Comparison of ENCODE assay signal across 8 cellular contexts in genomic region chr5:160419458-160420330, GRCh38. TPM values are rescaled to one million over a fixed set of nuclear protein-coding genes. Genes with fewer than 3 reads are reported as not detected.
DNase-seq lines count a peak whose midpoint lies in the region; ATAC-seq, FAIRE-seq and TF ChIP-seq lines count a peak whose summit lies in the region.

No MANE protein-coding gene starts in this region.

- dilution Hi-C loops in endothelial cell of umbilical vein (cut with MboI; ENCODE audit: extremely low pct_ligation_motif_present, low sequenced_read_pairs) = no loop called here

- peak overlapping the region; percentile 86 for H2AFZ ChIP-seq in PC-9
- H2AFZ ChIP-seq in endothelial cell of umbilical vein (ENCODE audit: low read depth, low read length) = peak overlapping the region; percentile 76

- CTCF ChIA-PET in PC-9 (lab: Charles Lee) = interaction anchor here (0.5 to 1.6 kb wide), 4 partner anchors 19 to 906 kb away, joined by 4 to 8 read pairs (median 6); no protein-coding TSS in a partner anchor
- CTCF ChIA-PET in endothelial cell of umbilical vein (lab: Charles Lee) = interaction anchor here (0.6 to 2.8 kb wide), 9 partner anchors 12 to 398 kb away, joined by 3 to 8 read pairs (median 6); partner anchors contain the start of gene FAM200C

- H3K4me1 Mint-ChIP-seq in stimulated activated naive CD8-positive, alpha-beta T cell treated with anti-CD3 and anti-CD28 coated beads, Interleukin-15, Interleukin-2, amounts not matched to agents 100 ng/mL and 50 ng/mL, for 24 hours (ENCODE audit: low read depth) = peaks cover 77% of the 10 kb centered on the region
- peaks cover 31% of the 10 kb centered on the region for H3K4me1 Mint-ChIP-seq in progenitor cell of endocrine pancreas (ENCODE audit: low read depth)

- H3K9me2 ChIP-seq in PC-9 (ENCODE audit: insufficient read depth) = no peaks in the 10 kb centered on the region

- H3K9me1 ChIP-seq in endothelial cell of umbilical vein (replicated peaks; ENCODE audit: control insufficient read depth, extremely low read depth, insufficient read depth, low read length) = no peaks in the 10 kb centered on the region

- no peak for TF ChIP-seq POLR2A in endothelial cell of umbilical vein (IDR thresholded peaks at IDR 0.05; ENCODE audit: low read depth, low read length)

- peaks cover 6% of the 10 kb centered on the region; the same call in 1 of the 2 replicates for H3F3A ChIP-seq in PC-9 (ENCODE audit: insufficient read depth, low read depth)

- BruUV-seq in PC-9 (replicated peaks; lab: Mats Ljungman, UMichigan) = no TSS peak
- BruUV-seq in endothelial cell of umbilical vein (replicated peaks; lab: Mats Ljungman, UMichigan) = TSS peak; percentile 14

- H3K4me2 ChIP-seq in PC-9 = peak overlapping the region; percentile 92
- peak overlapping the region; percentile 99 for H3K4me2 ChIP-seq in endothelial cell of umbilical vein (ENCODE audit: insufficient read depth, low read length)

- H3K9me3 Mint-ChIP-seq in stimulated activated naive CD8-positive, alpha-beta T cell treated with anti-CD3 and anti-CD28 coated beads, Interleukin-15, Interleukin-2, amounts not matched to agents 100 ng/mL and 50 ng/mL, for 24 hours = no peaks in the 10 kb centered on the region
- H3K9me3 Mint-ChIP-seq in progenitor cell of endocrine pancreas (ENCODE audit: low read depth) = no peaks in the 10 kb centered on the region

- H3K4me3 ChIP-seq in PC-9 = peak overlapping the region; percentile 66
- peak overlapping the region; percentile 70 to 100 (median 91) for H3K4me3 ChIP-seq in endothelial cell of umbilical vein (replicated peaks in 1 of 3; ENCODE audit: insufficient read depth in 1 of 3, low read depth in 1 of 3, low read length in 3 of 3)

- peaks cover 9% of the 10 kb centered on the region; the same call in 1 of the 2 replicates for H4K20me1 ChIP-seq in PC-9 (ENCODE audit: insufficient read depth)
- no peaks in the 10 kb centered on the region for H4K20me1 ChIP-seq in endothelial cell of umbilical vein (replicated peaks; ENCODE audit: control insufficient read depth, extremely low read depth, insufficient read depth, low read length)

- POLR2A ChIA-PET in PC-9 (lab: Charles Lee; ENCODE audit: unreplicated experiment) (interaction anchor here (0.5 to 0.8 kb wide), 4 partner anchors 10 to 1704 kb away, joined by 3 to 8 read pairs (median 6); no protein-coding TSS in a partner anchor), endothelial cell of umbilical vein (lab: Charles Lee) (interaction anchor here (0.6 to 1.9 kb wide), 7 partner anchors 17 to 348 kb away, joined by 3 to 10 read pairs (median 4); partner anchors contain the start of gene PWWP2A)

- H3K36me3 ChIP-seq in PC-9 (ENCODE audit: low read depth) (0 out of 2 replicates have a peak, but pooled peaks cover 5% of the 10 kb centered on the region), endothelial cell of umbilical vein (ENCODE audit: control insufficient read depth in 2 of 2, extremely low read depth in 1 of 2, insufficient read depth in 2 of 2, low read length in 2 of 2) (peaks cover 0 to 2% of the 10 kb centered on the region in 2 experiments)

- H3K79me2 ChIP-seq in PC-9 (ENCODE audit: low read depth) (peaks cover 64% of the 10 kb centered on the region), endothelial cell of umbilical vein (ENCODE audit: control insufficient read depth, insufficient read depth, low read length) (peaks cover 57% of the 10 kb centered on the region)

- peaks cover 25% of the 10 kb centered on the region for H3K36me3 Mint-ChIP-seq in stimulated activated naive CD8-positive, alpha-beta T cell treated with anti-CD3 and anti-CD28 coated beads, Interleukin-15, Interleukin-2, amounts not matched to agents 100 ng/mL and 50 ng/mL, for 24 hours (ENCODE audit: low read depth)
- peaks cover 4% of the 10 kb centered on the region for H3K36me3 Mint-ChIP-seq in progenitor cell of endocrine pancreas (ENCODE audit: insufficient read depth)

- intact Hi-C loops in PC-9 (cut with micrococcal nuclease; ENCODE audit: unreplicated experiment) (loop anchor here (2.0 kb wide), 1 partner anchor 19 kb away; the partner anchor contains the start of gene FAM200C), endothelial cell of umbilical vein (cut with micrococcal nuclease) (loop anchor here (1.0 to 2.0 kb wide), 3 partner anchors 19 to 301 kb away; partner anchors contain the start of genes FAM200C and PWWP2A)

- no peaks in the 10 kb centered on the region for H3K9me3 ChIP-seq in PC-9 (ENCODE audit: insufficient read depth, low read depth)
- no peaks in the 10 kb centered on the region for H3K9me3 ChIP-seq in endothelial cell of umbilical vein (replicated peaks; ENCODE audit: control insufficient read depth, insufficient read depth, low read length)

- H3K4me3 Mint-ChIP-seq in stimulated activated naive CD8-positive, alpha-beta T cell treated with anti-CD3 and anti-CD28 coated beads, Interleukin-15, Interleukin-2, amounts not matched to agents 100 ng/mL and 50 ng/mL, for 24 hours = peak overlapping the region; percentile 98
- H3K4me3 Mint-ChIP-seq in progenitor cell of endocrine pancreas (ENCODE audit: low read depth) = peak overlapping the region; percentile 99

- peak overlapping the region; percentile 84 for H3K9ac ChIP-seq in endothelial cell of umbilical vein (replicated peaks; ENCODE audit: extremely low read depth, insufficient read depth, low read length)

- TF ChIP-seq CTCF in PC-9 (conservative IDR thresholded peaks at IDR 0.05) (no peak), endothelial cell of umbilical vein (IDR thresholded peaks at IDR 0.05; ENCODE audit: extremely low read depth in 1 of 2, insufficient read depth in 1 of 2, low read depth in 1 of 2, low read length in 2 of 2) (no peak), progenitor cell of endocrine pancreas (IDR thresholded peaks at IDR 0.05; ENCODE audit: unreplicated experiment) (no peak)

- no peaks in the 10 kb centered on the region for H3K27me3 Mint-ChIP-seq in stimulated activated naive CD8-positive, alpha-beta T cell treated with anti-CD3 and anti-CD28 coated beads, Interleukin-15, Interleukin-2, amounts not matched to agents 100 ng/mL and 50 ng/mL, for 24 hours
- no peaks in the 10 kb centered on the region for H3K27me3 Mint-ChIP-seq in progenitor cell of endocrine pancreas

- H3K27ac ChIP-seq in PC-9 (peak overlapping the region; percentile 85), endothelial cell of umbilical vein (ENCODE audit: insufficient read depth, low read depth, low read length) (peak overlapping the region; percentile 73)

- ATAC-seq in stimulated activated naive CD8-positive, alpha-beta T cell treated with anti-CD3 and anti-CD28 coated beads, Interleukin-15, Interleukin-2, amounts not matched to agents 100 U/mL and 50 U/mL, for 24 hours = no peak
- ATAC-seq in HG02798 (IDR thresholded peaks at IDR 0.05; ENCODE audit: poor library complexity, unreplicated experiment) = no peak

- FAIRE-seq in endothelial cell of umbilical vein (lab: Jason Lieb, UNC) = no peak

- H3K27ac Mint-ChIP-seq in stimulated activated naive CD8-positive, alpha-beta T cell treated with anti-CD3 and anti-CD28 coated beads, Interleukin-15, Interleukin-2, amounts not matched to agents 100 ng/mL and 50 ng/mL, for 24 hours = peak overlapping the region; percentile 96
- H3K27ac Mint-ChIP-seq in progenitor cell of endocrine pancreas = peak overlapping the region; percentile 99

- H3K4me1 ChIP-seq in PC-9 (replicated peaks; ENCODE audit: insufficient read depth) = peaks cover 53% of the 10 kb centered on the region
- peaks cover 47% of the 10 kb centered on the region for H3K4me1 ChIP-seq in endothelial cell of umbilical vein (ENCODE audit: control insufficient read depth, extremely low read depth, insufficient read depth, low read length)

- H3K27me3 ChIP-seq in PC-9 (ENCODE audit: insufficient read depth, low read depth) (no peaks in the 10 kb centered on the region), endothelial cell of umbilical vein (ENCODE audit: control insufficient read depth in 2 of 2, insufficient read depth in 2 of 2, low read length in 2 of 2) (no peaks in the 10 kb centered on the region)

- no peak for DNase-seq in stimulated activated naive CD8-positive, alpha-beta T cell treated with anti-CD3 and anti-CD28 coated beads, Interleukin-15, Interleukin-2, amounts not matched to agents 100 U/mL and 50 U/mL, for 24 hours
- DNase-seq in PC-9 (no peak), endothelial cell of umbilical vein (ENCODE audit: low read depth, low spot score) (no peak), progenitor cell of endocrine pancreas (ENCODE audit: low spot score, unreplicated experiment) (no peak), NCI-H128 (lab: John Stamatoyannopoulos, UW; ENCODE audit: unreplicated experiment) (no peak), T1000 (lab: John Stamatoyannopoulos, UW) (no peak)

RNA-seq across cellular contexts. Expression of gene SLU7, which starts 0.8 kb away (rescaled TPM):
- total RNA-seq in PC-9 (2021) (53.6 and 75.3 TPM in 2 replicates), endothelial cell of umbilical vein (42.7 and 48.2 TPM in 2 replicates), progenitor cell of endocrine pancreas (38.2 and 43.1 TPM in 2 replicates)
- 4.5 and 10.2 TPM in 2 replicates for polyA plus RNA-seq in endothelial cell of umbilical vein
- 20.5 and 21.8 TPM in 2 replicates for polyA plus RNA-seq in endothelial cell of umbilical vein (2011; cell fraction: cytosol; rRNA removed)
- polyA plus RNA-seq in endothelial cell of umbilical vein (2011; cell fraction: nucleus; rRNA removed) = 33.6 and 48.5 TPM in 2 replicates
- 37.9 and 55.8 TPM in 2 replicates for polyA plus RNA-seq in endothelial cell of umbilical vein (2012)
- polyA minus RNA-seq in endothelial cell of umbilical vein = 11.6 and 12.1 TPM in 2 replicates
- 7.9 TPM for polyA minus RNA-seq in endothelial cell of umbilical vein (2011; cell fraction: cytosol; rRNA and poly(A)+ RNA removed)
- polyA minus RNA-seq in endothelial cell of umbilical vein (2011; cell fraction: nucleus; rRNA and poly(A)+ RNA removed) = 19.0 and 22.5 TPM in 2 replicates

RNA-seq across cellular contexts. Expression of gene PTTG1, which starts 2.0 kb away (rescaled TPM):
- total RNA-seq in PC-9 (2021) (262 and 272 TPM in 2 replicates), endothelial cell of umbilical vein (139 and 140 TPM in 2 replicates), progenitor cell of endocrine pancreas (48.2 and 50.0 TPM in 2 replicates)
- 157 and 173 TPM in 2 replicates for polyA plus RNA-seq in endothelial cell of umbilical vein
- 355 and 421 TPM in 2 replicates for polyA plus RNA-seq in endothelial cell of umbilical vein (2011; cell fraction: cytosol; rRNA removed)
- polyA plus RNA-seq in endothelial cell of umbilical vein (2011; cell fraction: nucleus; rRNA removed) = 182 and 233 TPM in 2 replicates
- 83.1 and 154 TPM in 2 replicates for polyA plus RNA-seq in endothelial cell of umbilical vein (2012)
- 43.8 and 47.2 TPM in 2 replicates for polyA minus RNA-seq in endothelial cell of umbilical vein
- 57.7 TPM for polyA minus RNA-seq in endothelial cell of umbilical vein (2011; cell fraction: cytosol; rRNA and poly(A)+ RNA removed)
- polyA minus RNA-seq in endothelial cell of umbilical vein (2011; cell fraction: nucleus; rRNA and poly(A)+ RNA removed) = 18.0 and 28.6 TPM in 2 replicates

RNA-seq across cellular contexts. Expression of gene FAM200C, which starts 19.8 kb away (rescaled TPM):
- 8.6 and 10.5 TPM in 2 replicates for total RNA-seq in PC-9 (2021)
- 2.6 and 2.7 TPM in 2 replicates for total RNA-seq in endothelial cell of umbilical vein
- 0.76 and 0.86 TPM in 2 replicates for polyA plus RNA-seq in endothelial cell of umbilical vein
- polyA plus RNA-seq in endothelial cell of umbilical vein (2011; cell fraction: cytosol; rRNA removed) = 1.2 and 1.4 TPM in 2 replicates
- 2.4 and 3.3 TPM in 2 replicates for polyA plus RNA-seq in endothelial cell of umbilical vein (2011; cell fraction: nucleus; rRNA removed)
- polyA plus RNA-seq in endothelial cell of umbilical vein (2012) = 1.3 and 1.7 TPM in 2 replicates
- 1.3 and 1.7 TPM in 2 replicates for polyA minus RNA-seq in endothelial cell of umbilical vein
- polyA minus RNA-seq in endothelial cell of umbilical vein (2011; cell fraction: cytosol; rRNA and poly(A)+ RNA removed) = 2.3 TPM
- 2.5 and 5.1 TPM in 2 replicates for polyA minus RNA-seq in endothelial cell of umbilical vein (2011; cell fraction: nucleus; rRNA and poly(A)+ RNA removed)
- total RNA-seq in progenitor cell of endocrine pancreas = 6.5 and 7.0 TPM in 2 replicates

RNA-seq across cellular contexts. Expression of gene C1QTNF2, which starts 49.3 kb away (rescaled TPM):
- total RNA-seq in PC-9 (2021) = 0.15 and 0.20 TPM in 2 replicates
- 0.53 TPM in 1 of 2 replicates, not detected in the other for total RNA-seq in endothelial cell of umbilical vein
- polyA plus RNA-seq in endothelial cell of umbilical vein = 0.46 and 0.52 TPM in 2 replicates
- 0.21 and 0.31 TPM in 2 replicates for polyA plus RNA-seq in endothelial cell of umbilical vein (2011; cell fraction: cytosol; rRNA removed)
- polyA plus RNA-seq in endothelial cell of umbilical vein (2011; cell fraction: nucleus; rRNA removed) = 0.11 and 0.13 TPM in 2 replicates
- polyA plus RNA-seq in endothelial cell of umbilical vein (2012) = 0.11 and 0.24 TPM in 2 replicates
- polyA minus RNA-seq in endothelial cell of umbilical vein = not detected in 2 replicates
- polyA minus RNA-seq in endothelial cell of umbilical vein (2011; cell fraction: cytosol; rRNA and poly(A)+ RNA removed) = not detected
- polyA minus RNA-seq in endothelial cell of umbilical vein (2011; cell fraction: nucleus; rRNA and poly(A)+ RNA removed) = 0.14 TPM in 1 of 2 replicates, not detected in the other
- total RNA-seq in progenitor cell of endocrine pancreas = 0.11 and 0.14 TPM in 2 replicates
